ENCODE assay signal across 8 cellular contexts in genomic region chr11:1202776-1203504, GRCh38. TPM values are rescaled to one million over a fixed set of nuclear protein-coding genes. Genes with fewer than 3 reads are reported as not detected.
DNase-seq lines count a peak whose midpoint lies in the region; ATAC-seq and TF ChIP-seq lines count a peak whose summit lies in the region.

No MANE protein-coding gene starts in this region.

- H3K4me3 Mint-ChIP-seq in endothelial cell (ENCODE audit: unreplicated experiment) (no peak overlapping the region), mesothelial cell of epicardium (no peak overlapping the region)

- H3K9me3 Mint-ChIP-seq in endothelial cell (ENCODE audit: unreplicated experiment) (no peaks in the 10 kb centered on the region), mesothelial cell of epicardium (no peaks in the 10 kb centered on the region)

- no peak overlapping the region for H3K27ac Mint-ChIP-seq in endothelial cell (ENCODE audit: unreplicated experiment)
- H3K27ac Mint-ChIP-seq in mesothelial cell of epicardium, result no peak overlapping the region

- peaks cover 2% of the 10 kb centered on the region for H3K27me3 Mint-ChIP-seq in endothelial cell (ENCODE audit: unreplicated experiment)
- H3K27me3 Mint-ChIP-seq in mesothelial cell of epicardium (ENCODE audit: low read depth), result peaks cover 6% of the 10 kb centered on the region

- DNase-seq in NOMO-1 (lab: John Stamatoyannopoulos, UW; ENCODE audit: unreplicated experiment in 2 of 2) (peak; percentile 15 to 19), NOMO-1 treated with dmso at 0.1 percent for 144 hours (lab: John Stamatoyannopoulos, UW; ENCODE audit: unreplicated experiment) (no peak), NCI-H345 (lab: John Stamatoyannopoulos, UW) (peak; percentile 69), endothelial cell (ENCODE audit: low spot score) (peak; percentile 85), mesothelial cell of epicardium (ENCODE audit: low spot score in 2 of 2, unreplicated experiment in 2 of 2) (peak; percentile 48 to 79)
- DNase-seq in activated CD8-positive, alpha-beta memory T cell treated with anti-CD3 and anti-CD28 coated beads for 24 hours, result peak; percentile 89
- peak; percentile 25 to 28 for DNase-seq in stimulated activated CD8-positive, alpha-beta memory T cell treated with anti-CD3 and anti-CD28 coated beads, Interleukin-4, amount 100 ng/mL, for 4 hours (ENCODE audit: low read depth in 2 of 2, low spot score in 1 of 2)

- H3K36me3 Mint-ChIP-seq in endothelial cell (ENCODE audit: low read depth, unreplicated experiment) (no peaks in the 10 kb centered on the region), mesothelial cell of epicardium (no peaks in the 10 kb centered on the region)

- TF ChIP-seq CTCF in endothelial cell (IDR thresholded peaks at IDR 0.05; ENCODE audit: unreplicated experiment), result peak; percentile 83
- peak; percentile 89 for TF ChIP-seq CTCF in mesothelial cell of epicardium (IDR thresholded peaks at IDR 0.05; ENCODE audit: unreplicated experiment)

- no peak for ATAC-seq in HG02938 (IDR thresholded peaks at IDR 0.05; ENCODE audit: unreplicated experiment)

- H3K4me1 Mint-ChIP-seq in endothelial cell (ENCODE audit: unreplicated experiment), result no peaks in the 10 kb centered on the region
- H3K4me1 Mint-ChIP-seq in mesothelial cell of epicardium, result no peaks in the 10 kb centered on the region

RNA-seq across cellular contexts. Expression of gene MUC5B, which starts 19.9 kb away (rescaled TPM):
- total RNA-seq in endothelial cell (ENCODE audit: unreplicated experiment), result not detected
- not detected in 3 replicates for total RNA-seq in mesothelial cell of epicardium

RNA-seq across cellular contexts. Expression of gene MUC5AC, which starts 45.2 kb away (rescaled TPM):
- not detected for total RNA-seq in endothelial cell (ENCODE audit: unreplicated experiment)
- total RNA-seq in mesothelial cell of epicardium, result not detected in 3 replicates
